In genomic region chr19:58098682-58098998, GRCh38 we compare ENCODE assay signal across 8 cellular contexts. TPM values are rescaled to one million over a fixed set of nuclear protein-coding genes. Genes with fewer than 3 reads are reported as not detected.
A peak's percentile ranks its signal among the peaks of the same experiment; 100 is the strongest.
DNase-seq lines count a peak whose midpoint lies in the region; ATAC-seq and TF ChIP-seq lines count a peak whose summit lies in the region.

No MANE protein-coding gene starts in this region.

- intact Hi-C loops in sciatic nerve (cut with DNase I), result no loop called here

- TF ChIP-seq EP300 in gastroesophageal sphincter (IDR thresholded peaks at IDR 0.05), result no peak

- peaks cover 16% of the 10 kb centered on the region for H3K9me3 ChIP-seq in WERI-Rb-1 (ENCODE audit: severe bottlenecking)
- H3K9me3 ChIP-seq in gastroesophageal sphincter, result peaks cover 0 to 61% (median 0%) of the 10 kb centered on the region in 3 donors

- peak overlapping the region; percentile 84 for H3K27ac ChIP-seq in WERI-Rb-1
- peak overlapping the region; percentile 94 to 97 (median 95) for H3K27ac ChIP-seq in gastroesophageal sphincter

- no peak for DNase-seq in GM12864 (ENCODE audit: low read depth)
- DNase-seq in WERI-Rb-1, result no peak
- no peak for DNase-seq in sciatic nerve (ENCODE audit: low spot score)
- DNase-seq in amniotic stem cell (lab: John Stamatoyannopoulos, UW), result no peak

- no peaks in the 10 kb centered on the region for H3K27me3 ChIP-seq in WERI-Rb-1 (ENCODE audit: insufficient read depth, low read depth, severe bottlenecking)
- H3K27me3 ChIP-seq in gastroesophageal sphincter, result no peaks in the 10 kb centered on the region

- WGBS in gastroesophageal sphincter (ENCODE audit: low coverage in 1 of 2), 2 donors, result 4% methylated on average over 2 of the region's 2 CpGs; no CpG with 5 or more reads in 1 of the 2 donors

- no peak for TF ChIP-seq CTCF in GM12864 (IDR thresholded peaks at IDR 0.05; ENCODE audit: low read depth, low read length, missing control alignments)
- TF ChIP-seq CTCF in WERI-Rb-1 (IDR thresholded peaks at IDR 0.05; ENCODE audit: low read depth, low read length), result no peak
- no peak for TF ChIP-seq CTCF in gastroesophageal sphincter (IDR thresholded peaks at IDR 0.05)

- 0 out of 2 replicates have a peak, but pooled peaks cover 4% of the 10 kb centered on the region for H3K36me3 ChIP-seq in WERI-Rb-1
- peaks cover 0 to 22% of the 10 kb centered on the region in 2 donors for H3K36me3 ChIP-seq in gastroesophageal sphincter

- peaks cover 0 to 36% (median 8%) of the 10 kb centered on the region in 3 donors for H3K4me1 ChIP-seq in gastroesophageal sphincter

- H3K4me3 ChIP-seq in GM12864 (ENCODE audit: low read depth, low read length), result peak overlapping the region; percentile 39
- peak overlapping the region; percentile 96 for H3K4me3 ChIP-seq in WERI-Rb-1 (ENCODE audit: low read depth, low read length)
- peak overlapping the region; percentile 76 to 86 for H3K4me3 ChIP-seq in gastroesophageal sphincter

- no peak for ATAC-seq in gastroesophageal sphincter
- ATAC-seq in sciatic nerve, result peak; percentile 25
- ATAC-seq in HG02642 (IDR thresholded peaks at IDR 0.05; ENCODE audit: poor library complexity, unreplicated experiment), result no peak
- ATAC-seq in HG03025 (IDR thresholded peaks at IDR 0.05; ENCODE audit: low FRiP score, unreplicated experiment), result no peak
- no peak for ATAC-seq in HG02840 (IDR thresholded peaks at IDR 0.05; ENCODE audit: low FRiP score, unreplicated experiment)

- TF ChIP-seq POLR2A in gastroesophageal sphincter (IDR thresholded peaks at IDR 0.05), result no peak

RNA-seq across cellular contexts. Expression of gene ZSCAN18, which starts 0.6 kb away (rescaled TPM):
- 100 to 1,000 TPM in 3 of 4 donors, 10 to 100 TPM in 1; 82.4 to 144 (median 123) TPM for total RNA-seq in gastroesophageal sphincter
- 70.1 TPM for total RNA-seq in sciatic nerve

RNA-seq across cellular contexts. Expression of gene ZNF135, which starts 39.6 kb away (rescaled TPM):
- total RNA-seq in gastroesophageal sphincter (1 to 10 TPM; 5.8 to 9.0 (median 7.5) TPM), sciatic nerve (11.0 TPM)

RNA-seq across cellular contexts. Expression of gene ZNF329, which starts 51.9 kb away (rescaled TPM):
- total RNA-seq in gastroesophageal sphincter, result 10 to 100 TPM in 2 of 4 donors, 1 to 10 TPM in 2; 8.4 to 14.8 (median 11.7) TPM
- 11.8 TPM for total RNA-seq in sciatic nerve

Comparison
In these comparisons a context has a peak if more than half of its experiments do, and no peak if none do; other contexts are left out.
1. H3K4me3 ChIP-seq: peak in every context shown above with its lines; median percentile 96 in WERI-Rb-1; 81 in gastroesophageal sphincter; 39 in GM12864.